24 cellular contexts compared by ENCODE assay signal in the genomic region with DNA sequence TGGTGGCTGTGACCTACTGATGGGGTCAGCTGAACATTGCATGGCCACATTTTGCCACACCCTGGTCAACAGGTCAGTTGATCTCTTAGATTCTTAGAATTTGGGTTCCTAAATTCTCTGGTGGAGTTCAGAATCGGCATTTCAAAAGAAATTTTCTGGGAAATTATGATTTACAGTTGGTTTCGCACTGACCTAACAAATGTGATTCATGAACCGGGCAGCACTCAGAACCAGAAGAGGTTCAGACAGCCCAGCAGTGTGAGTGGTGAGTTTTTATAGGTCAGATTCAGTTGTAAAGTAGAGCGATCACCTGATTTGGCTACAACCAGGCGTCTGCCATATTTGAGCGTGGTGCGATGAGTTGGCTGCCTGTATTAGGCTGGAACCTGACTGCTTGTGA.
"Had no signal": no experiment of that assay in that cellular context is flagged by ENCODE, and none has a peak within 500 bp of the region (broad histone marks: within the 10 kb centered on the region; RNA-seq: fewer than 3 reads in every experiment).

No MANE protein-coding gene starts in this region.

- H3K27me3 ChIP-seq: colonic mucosa, esophagus squamous epithelium, foreskin keratinocyte, gastroesophageal sphincter, heart left ventricle, hepatocyte had no signal

- H3K27ac ChIP-seq: colonic mucosa, epithelial cell of prostate, esophagus squamous epithelium, foreskin keratinocyte, gastroesophageal sphincter, heart left ventricle, lower lobe of right lung had no signal

- H3K9me3 ChIP-seq: colonic mucosa, lower lobe of right lung had no signal

- DNase-seq: colonic mucosa; cortex of kidney; effector CD8-positive, alpha-beta T cell; effector memory CD8-positive, alpha-beta T cell; endodermal cell; erythroblast; esophagus squamous epithelium; foreskin keratinocyte; heart left ventricle; hypothalamus; immature natural killer cell; islet precursor cell; kidney; kidney glomerular epithelial cell; left colon; left ventricle myocardium inferior; lower lobe of right lung; mesenchymal stem cell; naive thymus-derived CD4-positive, alpha-beta T cell had no signal

- H3K4me3 ChIP-seq: colonic mucosa, esophagus squamous epithelium, gastroesophageal sphincter, heart left ventricle, hepatocyte, left ventricle myocardium inferior, lower lobe of right lung had no signal

- H3K36me3 ChIP-seq: colonic mucosa, esophagus squamous epithelium, gastroesophageal sphincter, heart left ventricle, left ventricle myocardium inferior, lower lobe of right lung had no signal

- H3K4me1 ChIP-seq: colonic mucosa, lower lobe of right lung had no signal

- ATAC-seq: effector memory CD8-positive, alpha-beta T cell; esophagus mucosa; foreskin keratinocyte; gastroesophageal sphincter; heart left ventricle; left colon; left lobe of liver; lower lobe of right lung; naive thymus-derived CD4-positive, alpha-beta T cell had no signal
